Comparison of ENCODE assay signal across 11 cellular contexts in genomic region chr5:135395451-135395850, GRCh38. TPM values are rescaled to one million over a fixed set of nuclear protein-coding genes. Genes with fewer than 3 reads are reported as not detected.
DNase-seq lines count a peak whose midpoint lies in the region; TF ChIP-seq lines count a peak whose summit lies in the region.
"Had no signal": no experiment of that assay in that cellular context is flagged by ENCODE, and none has a peak within 500 bp of the region (broad histone marks: within the 10 kb centered on the region; RNA-seq: fewer than 3 reads in every experiment).

No MANE protein-coding gene starts in this region.

- no peak overlapping the region for H2BK120ac ChIP-seq in trophoblast cell (ENCODE audit: insufficient read depth, low read length, poor library complexity)

- CTCF ChIA-PET in HEK293 (lab: Yijun Ruan, JAX): interaction anchor here (1.7 kb wide), 1 partner anchor 30 kb away, joined by 5 read pairs; no protein-coding TSS in a partner anchor

- H2AFZ ChIP-seq in trophoblast cell (ENCODE audit: insufficient read depth, low read length, poor library complexity): no peak overlapping the region

- H3K9me3 ChIP-seq in HEK293 (ENCODE audit: control insufficient read depth, insufficient read depth, low read depth, low read length) (no peaks in the 10 kb centered on the region), trophoblast cell (ENCODE audit: insufficient read depth, low read depth, low read length) (no peaks in the 10 kb centered on the region), stomach (no peaks in the 10 kb centered on the region)

- DNase-seq in NCI-H69 (lab: John Stamatoyannopoulos, UW): peak; percentile 36
- DNase-seq in erythroblast (lab: John Stamatoyannopoulos, UW): peak; percentile 30 to 45
- no peak for DNase-seq in trophoblast cell
- DNase-seq in stomach: no peak
- DNase-seq in cortex of kidney (lab: John Stamatoyannopoulos, UW): no peak
- no peak for DNase-seq in Kasumi-1 (lab: John Stamatoyannopoulos, UW)
- DNase-seq: activated naive CD4-positive, alpha-beta T cell treated with anti-CD3 and anti-CD28 coated beads, Interleukin-2, amount 50 U/mL, for 16 hours; NCI-H1436; NCI-H510A treated with DMSO at 0.1 percent for 48 hours had no signal

- no peak overlapping the region for H2BK5ac ChIP-seq in trophoblast cell (ENCODE audit: low read depth, low read length, poor library complexity)

- H4K8ac ChIP-seq in trophoblast cell (ENCODE audit: low read depth, low read length): no peak overlapping the region

- no peak overlapping the region for H2AK5ac ChIP-seq in trophoblast cell (ENCODE audit: low read length)

- POLR2A ChIA-PET in HEK293 (lab: Yijun Ruan, JAX): no interaction called here

- no peak overlapping the region for H3K18ac ChIP-seq in trophoblast cell (ENCODE audit: low read length)

- no peak overlapping the region for H4K91ac ChIP-seq in trophoblast cell (ENCODE audit: low read depth, low read length)

- H3K27me3 ChIP-seq in trophoblast cell (ENCODE audit: insufficient read depth, low read length) (peaks cover 5% of the 10 kb centered on the region), stomach (no peaks in the 10 kb centered on the region)

- no peak overlapping the region for H2BK12ac ChIP-seq in trophoblast cell (ENCODE audit: low read length)

- intact Hi-C loops in stomach (cut with DNase I; ENCODE audit: low total_unique reads): no loop called here

- H3K4ac ChIP-seq in trophoblast cell (ENCODE audit: low read depth, low read length): peak overlapping the region; percentile 24

- H4K12ac ChIP-seq in trophoblast cell (ENCODE audit: low read depth, low read length): no peak overlapping the region

- TF ChIP-seq POLR2A in erythroblast (IDR thresholded peaks at IDR 0.05; ENCODE audit: low read length) (no peak), stomach (IDR thresholded peaks at IDR 0.05) (no peak)

- no peak overlapping the region for H3K4me3 ChIP-seq in HEK293 (ENCODE audit: low read depth, low read length)
- H3K4me3 ChIP-seq in trophoblast cell (ENCODE audit: low read depth, low read length): no peak overlapping the region
- no peak overlapping the region for H3K4me3 ChIP-seq in stomach

- H3K23ac ChIP-seq in trophoblast cell (ENCODE audit: low read length): no peak overlapping the region

- no peak overlapping the region for H3K14ac ChIP-seq in trophoblast cell (ENCODE audit: low read length)

- H3K36me3 ChIP-seq in HEK293 (ENCODE audit: control insufficient read depth in 2 of 2, insufficient read depth in 1 of 2, low read length in 2 of 2): peaks cover 0 to 35% of the 10 kb centered on the region in 2 experiments; a peak in 1 of 3 replicates
- peaks cover 1 to 3% of the 10 kb centered on the region in 2 experiments for H3K36me3 ChIP-seq in trophoblast cell (ENCODE audit: control insufficient read depth in 1 of 2, insufficient read depth in 2 of 2, low read length in 2 of 2)
- H3K36me3 ChIP-seq in stomach: peaks cover 0 to 10% (median under 1%) of the 10 kb centered on the region in 4 donors

- WGBS in trophoblast cell (ENCODE audit: extremely low coverage, insufficient coverage, insufficient read length): no CpG with 5 or more reads among the region's 5 CpGs
- WGBS in stomach, 5 donors: 63 to 74% (median 68%) methylated on average over 5 of the region's 5 CpGs

- H3K4me1 ChIP-seq in HEK293 (ENCODE audit: control insufficient read depth, insufficient read depth, low read length): peaks cover 21% of the 10 kb centered on the region
- peaks cover 25 to 39% of the 10 kb centered on the region in 2 experiments for H3K4me1 ChIP-seq in trophoblast cell (ENCODE audit: control insufficient read depth in 1 of 2, insufficient read depth in 2 of 2, low read length in 2 of 2)
- H3K4me1 ChIP-seq in stomach: peaks cover 63 to 87% (median 82%) of the 10 kb centered on the region in 4 donors

- no peak for TF ChIP-seq EP300 in stomach (IDR thresholded peaks at IDR 0.05)

- TF ChIP-seq CTCF in HEK293 (tag by site-specific recombination; IDR thresholded peaks at IDR 0.05) (no peak), stomach (IDR thresholded peaks at IDR 0.05) (no peak)

- peaks cover 22% of the 10 kb centered on the region for H3K79me2 ChIP-seq in trophoblast cell (ENCODE audit: control insufficient read depth, insufficient read depth, low read length, poor library complexity)

- no peak overlapping the region for H3K9ac ChIP-seq in trophoblast cell (ENCODE audit: low read length)

- H3K27ac ChIP-seq in HEK293 (ENCODE audit: extremely low read depth, low read depth, low read length) (no peak overlapping the region), trophoblast cell (ENCODE audit: low read depth, low read length) (no peak overlapping the region), stomach (peak overlapping the region in 2 of 5 donors; percentile 5 to 22)

- no peak overlapping the region for H3K4me2 ChIP-seq in trophoblast cell (ENCODE audit: low read length)

- peaks cover 26% of the 10 kb centered on the region for H3K79me1 ChIP-seq in trophoblast cell (ENCODE audit: low read length)

TF ChIP-seq in HEK293, 187 proteins besides CTCF, POLR2A, EP300 and RAD21:
- TF ChIP-seq ZNF350 (tag by site-specific recombination; IDR thresholded peaks at IDR 0.05) (no peak), SCRT2 (tag by site-specific recombination; IDR thresholded peaks at IDR 0.05) (no peak), FEZF1 (tag by site-specific recombination; IDR thresholded peaks at IDR 0.05) (no peak), SP2 (tag by site-specific recombination; IDR thresholded peaks at IDR 0.05) (peak; percentile 13; the same call in 1 of the 2 replicates), HOXD13 (CRISPR knock-in tag; IDR thresholded peaks at IDR 0.05; ENCODE audit: borderline replicate concordance) (no peak)

RNA-seq across cellular contexts. Expression of gene MACROH2A1, which starts 3.6 kb away (rescaled TPM):
- 172 and 175 TPM in 2 replicates for polyA plus RNA-seq in trophoblast cell (2013)
- total RNA-seq in stomach: 100 to 1,000 TPM; 143 to 206 (median 175) TPM
- 100 to 1,000 TPM in 1 of 3 donors, 10 to 100 TPM in 2; 77.1 to 123 (median 85.8) TPM for polyA plus RNA-seq in stomach

RNA-seq across cellular contexts. Expression of gene DCANP1, which starts 51.7 kb away (rescaled TPM):
- polyA plus RNA-seq in trophoblast cell (2013): not detected in 2 replicates
- total RNA-seq in stomach: under 1 TPM in 1 of 5 donors, not detected in 4; 0.55 TPM
- polyA plus RNA-seq in stomach: not detected
- total RNA-seq: renal cortical epithelial cell had no signal

RNA-seq across cellular contexts. Expression of gene TIFAB, which starts 56.7 kb away (rescaled TPM):
- polyA plus RNA-seq in trophoblast cell (2013): not detected in 2 replicates
- total RNA-seq in stomach: not detected
- under 1 TPM in 1 of 3 donors, not detected in 2; 0.08 TPM for polyA plus RNA-seq in stomach
- total RNA-seq: renal cortical epithelial cell had no signal

Comparison
In these comparisons a context has a peak if more than half of its experiments do, and no peak if none do; other contexts are left out.
1. DNase-seq: peak in NCI-H69 (single experiment) and erythroblast (2 of 2); none in trophoblast cell (0 of 2), stomach (single experiment), cortex of kidney (single experiment) and Kasumi-1 (0 of 2).